In genomic region chr11:43643898-43644625, GRCh38 we compare ENCODE assay signal across 8 cellular contexts. TPM values are rescaled to one million over a fixed set of nuclear protein-coding genes. Genes with fewer than 3 reads are reported as not detected.
A peak's percentile ranks its signal among the peaks of the same experiment; 100 is the strongest.
DNase-seq lines count a peak whose midpoint lies in the region; ATAC-seq and TF ChIP-seq lines count a peak whose summit lies in the region.

No MANE protein-coding gene starts in this region.

- H3K14ac ChIP-seq in IMR-90 (replicated peaks; ENCODE audit: low read depth, low read length) = peak overlapping the region; percentile 91

- H3K4me2 ChIP-seq in IMR-90 (ENCODE audit: low read depth, low read length) = peak overlapping the region; percentile 92

- H3K79me1 ChIP-seq in IMR-90 (ENCODE audit: low read depth in 1 of 2, low read length in 2 of 2) = peaks cover 12 to 33% of the 10 kb centered on the region in 2 experiments

- dilution Hi-C loops in IMR-90 (cut with HindIII; ENCODE audit: low sequenced_read_pairs, unreplicated experiment) = no loop called here

- peak overlapping the region; percentile 80 for H2BK5ac ChIP-seq in IMR-90 (ENCODE audit: low read depth, low read length, poor library complexity, severe bottlenecking)

- peaks cover 12% of the 10 kb centered on the region for H3K36me3 Mint-ChIP-seq in activated T-cell treated with anti-CD3 and anti-CD28 coated beads, Interleukin-2, amount 50 U/mL, for 24 hours (ENCODE audit: low read depth)

- peak overlapping the region; percentile 96 for H3K4me3 Mint-ChIP-seq in activated T-cell treated with anti-CD3 and anti-CD28 coated beads, Interleukin-2, amount 50 U/mL, for 24 hours

- H2BK20ac ChIP-seq in IMR-90 (ENCODE audit: low read depth, low read length) = no peak overlapping the region

- H3K4me1 ChIP-seq in IMR-90 (ENCODE audit: control insufficient read depth, insufficient read depth, low read length) (peaks cover 4% of the 10 kb centered on the region; the same call in 1 of the 2 replicates), esophagus (ENCODE audit: control insufficient read depth in 2 of 2, insufficient read depth in 2 of 2, low read length in 1 of 2) (peaks cover 3 to 4% of the 10 kb centered on the region in 2 donors), mucosa of stomach (ENCODE audit: control insufficient read depth, insufficient read depth, low read length) (peaks cover 6% of the 10 kb centered on the region)

- H3K4me3 ChIP-seq in IMR-90 (ENCODE audit: insufficient read depth, low read depth, low read length) (peak overlapping the region; percentile 89), esophagus (ENCODE audit: low read depth in 1 of 2, low read length in 2 of 2) (peak overlapping the region; percentile 93 to 98), mucosa of stomach (ENCODE audit: low read length) (peak overlapping the region; percentile 84)

- H2AFZ ChIP-seq in IMR-90 (replicated peaks; ENCODE audit: low read length, poor library complexity) = peak overlapping the region; percentile 97

- H3K27ac Mint-ChIP-seq in activated T-cell treated with anti-CD3 and anti-CD28 coated beads, Interleukin-2, amount 50 U/mL, for 24 hours = peak overlapping the region; percentile 95

- H4K5ac ChIP-seq in IMR-90 (ENCODE audit: low read depth, low read length) = peak overlapping the region; percentile 85

- H3K56ac ChIP-seq in IMR-90 (ENCODE audit: extremely low read depth, insufficient read depth, low read length) = peak overlapping the region; percentile 92

- no peak overlapping the region for H2AK5ac ChIP-seq in IMR-90 (ENCODE audit: low read depth, low read length)

- H4K20me1 ChIP-seq in IMR-90 (ENCODE audit: insufficient read depth, low read length) = no peaks in the 10 kb centered on the region

- H3K4me1 Mint-ChIP-seq in activated T-cell treated with anti-CD3 and anti-CD28 coated beads, Interleukin-2, amount 50 U/mL, for 24 hours (ENCODE audit: low read depth) = peaks cover 28% of the 10 kb centered on the region

- in situ Hi-C loops in IMR-90 (cut with MboI; ENCODE audit: low sequenced_read_pairs) = no loop called here

- peaks cover 3% of the 10 kb centered on the region for H3K9me3 Mint-ChIP-seq in activated T-cell treated with anti-CD3 and anti-CD28 coated beads, Interleukin-2, amount 50 U/mL, for 24 hours

- H3K9ac ChIP-seq in IMR-90 (ENCODE audit: low read depth, low read length) (peak overlapping the region; percentile 88), mucosa of stomach (ENCODE audit: low read length) (peak overlapping the region; percentile 84)

- peak overlapping the region; percentile 92 for H3K27ac ChIP-seq in IMR-90 (ENCODE audit: insufficient read depth, low read length)
- peak overlapping the region; percentile 58 to 72 for H3K27ac ChIP-seq in esophagus (ENCODE audit: low read depth in 2 of 2, low read length in 1 of 2)

- POLR2A ChIA-PET in IMR-90 (lab: Charles Lee; ENCODE audit: unreplicated experiment) = no interaction called here

- TF ChIP-seq CTCF in IMR-90 (conservative IDR thresholded peaks at IDR 0.05; ENCODE audit: low read depth, low read length) = no peak

- peak overlapping the region; percentile 90 for H3K4ac ChIP-seq in IMR-90 (ENCODE audit: low read depth, low read length)

- TF ChIP-seq POLR2A in IMR-90 (IDR thresholded peaks at IDR 0.05; ENCODE audit: low read depth, low read length) = peak; percentile 39; the same call in 1 of the 2 replicates

- intact Hi-C loops in IMR-90 (cut with micrococcal nuclease) = loop anchor here (2.0 kb wide), 1 partner anchor 209 kb away; no protein-coding TSS in a partner anchor

- H4K8ac ChIP-seq in IMR-90 (ENCODE audit: low read depth in 2 of 2, low read length in 2 of 2) = peak overlapping the region; percentile 57 to 98

- peak overlapping the region; percentile 68 for H4K91ac ChIP-seq in IMR-90 (ENCODE audit: insufficient read depth, low read depth, low read length)

- CTCF ChIA-PET in IMR-90 (lab: Yijun Ruan, JAX) = no interaction called here

- H3K27me3 ChIP-seq in IMR-90 (ENCODE audit: control insufficient read depth, insufficient read depth, low read length) (peaks cover 7% of the 10 kb centered on the region), esophagus (ENCODE audit: control insufficient read depth in 1 of 2, insufficient read depth in 2 of 2, low read length in 2 of 2) (no peaks in the 10 kb centered on the region), mucosa of stomach (ENCODE audit: control insufficient read depth, insufficient read depth, low read length) (peaks cover 9% of the 10 kb centered on the region)

- H2BK120ac ChIP-seq in IMR-90 (ENCODE audit: low read depth, low read length) = peak overlapping the region; percentile 90

- no peaks in the 10 kb centered on the region for H3K9me3 ChIP-seq in IMR-90 (ENCODE audit: control insufficient read depth, insufficient read depth, low read length)
- H3K9me3 ChIP-seq in esophagus (ENCODE audit: control insufficient read depth in 2 of 2, insufficient read depth in 1 of 2, low read depth in 1 of 2, low read length in 1 of 2) = no peaks in the 10 kb centered on the region
- H3K9me3 ChIP-seq in mucosa of stomach (ENCODE audit: control insufficient read depth, low read length) = no peaks in the 10 kb centered on the region

- H3K9me1 ChIP-seq in IMR-90 (ENCODE audit: insufficient read depth, low read length) = peaks cover 3% of the 10 kb centered on the region; the same call in 1 of the 2 replicates

- 0% methylated on average over 21 of the region's 33 CpGs; no CpG with 5 or more reads in 1 of the 2 experiments for WGBS in IMR-90 (ENCODE audit: extremely low coverage in 2 of 2, insufficient read length in 1 of 2), 2 experiments
- WGBS in esophagus, 2 donors = 0% methylated on average over 33 of the region's 33 CpGs

- H2BK15ac ChIP-seq in IMR-90 (ENCODE audit: low read depth, low read length) = no peak overlapping the region; the same call in 2 of the 3 replicates

- peak; percentile 63 for DNase-seq in DMS153 treated with DMSO at 0.1 percent for 48 hours (lab: John Stamatoyannopoulos, UW; ENCODE audit: unreplicated experiment)
- peak; percentile 82 for DNase-seq in IMR-90
- DNase-seq in OCI-M2 (lab: John Stamatoyannopoulos, UW; ENCODE audit: unreplicated experiment) = peak; percentile 48
- peak; percentile 89 for DNase-seq in activated T-cell treated with anti-CD3 and anti-CD28 coated beads, Interleukin-2, amount 50 U/mL, for 24 hours
- peak; percentile 90 for DNase-seq in stimulated activated CD8-positive, alpha-beta memory T cell treated with anti-CD3 and anti-CD28 coated beads, Interleukin-4, amount 100 ng/mL, for 48 hours

- peak overlapping the region; percentile 77; the same call in 1 of the 2 replicates for H3K23ac ChIP-seq in IMR-90 (ENCODE audit: low read depth, low read length)

- peaks cover 15% of the 10 kb centered on the region for H3K27me3 Mint-ChIP-seq in activated T-cell treated with anti-CD3 and anti-CD28 coated beads, Interleukin-2, amount 50 U/mL, for 24 hours

- BruUV-seq in IMR-90 (replicated peaks; lab: Mats Ljungman, UMichigan) = TSS peak; percentile 66

- peak; percentile 100 for ATAC-seq in GM21529 (IDR thresholded peaks at IDR 0.05; ENCODE audit: unreplicated experiment)
- ATAC-seq in IMR-90 (ENCODE audit: low read depth) = peak; percentile 100

- H2AK9ac ChIP-seq in IMR-90 (replicated peaks; ENCODE audit: low read depth, low read length, poor library complexity) = peak overlapping the region; percentile 21

- H3K36me3 ChIP-seq in IMR-90 (ENCODE audit: control insufficient read depth, insufficient read depth, low read length) (no peaks in the 10 kb centered on the region), esophagus (ENCODE audit: control insufficient read depth in 2 of 2, insufficient read depth in 2 of 2, low read length in 1 of 2) (no peaks in the 10 kb centered on the region), mucosa of stomach (ENCODE audit: control insufficient read depth, insufficient read depth, low read length) (no peaks in the 10 kb centered on the region)

- TF ChIP-seq RAD21 in IMR-90 (IDR thresholded peaks at IDR 0.05; ENCODE audit: low read length) = no peak

- peak overlapping the region; percentile 75 for H3K18ac ChIP-seq in IMR-90 (ENCODE audit: low read depth, low read length)

TF ChIP-seq in IMR-90, 13 proteins besides CTCF, POLR2A, EP300 and RAD21 (continues in another document):
- TF ChIP-seq MAFK (IDR thresholded peaks at IDR 0.05; ENCODE audit: low read depth, low read length) (no peak), ELK1 (IDR thresholded peaks at IDR 0.05; ENCODE audit: borderline replicate concordance, low read depth, low read length) (no peak), NFE2L2 (IDR thresholded peaks at IDR 0.05; ENCODE audit: low read depth, low read length) (no peak), FOS (IDR thresholded peaks at IDR 0.05; ENCODE audit: low read depth, low read length) (no peak), CEBPB (IDR thresholded peaks at IDR 0.05; ENCODE audit: low read depth, low read length) (no peak), SMC3 (IDR thresholded peaks at IDR 0.05; ENCODE audit: low read depth, low read length) (no peak; the same call in 1 of the 2 replicates), USF2 (IDR thresholded peaks at IDR 0.05; ENCODE audit: low read depth, low read length) (no peak), CHD1 (IDR thresholded peaks at IDR 0.05; ENCODE audit: low read depth, low read length) (no peak), MAZ (IDR thresholded peaks at IDR 0.05; ENCODE audit: borderline replicate concordance, low read depth, low read length) (no peak; the same call in 1 of the 2 replicates), BHLHE40 (IDR thresholded peaks at IDR 0.05; ENCODE audit: low read depth, low read length) (no peak), MXI1 (IDR thresholded peaks at IDR 0.05; ENCODE audit: borderline replicate concordance, low read depth, low read length) (no peak)

RNA-seq across cellular contexts. Expression of gene HSD17B12, which starts 36.5 kb away (rescaled TPM):
- 44.6 and 61.1 TPM in 2 replicates for total RNA-seq in IMR-90 (2012; rRNA removed)
- polyA plus RNA-seq in IMR-90 (2012; rRNA removed) (32.9 and 38.0 TPM in 2 replicates), esophagus (10 to 100 TPM; 33.2 to 46.7 TPM)
- 8.9 and 11.8 TPM in 2 replicates for polyA plus RNA-seq in IMR-90 (2012; cell fraction: cytosol; rRNA removed)
- 3.2 and 30.0 TPM in 2 replicates for polyA plus RNA-seq in IMR-90 (2012; cell fraction: nucleus; rRNA removed; ENCODE audit: low replicate concordance)

Comparison
In these comparisons a context has a peak if more than half of its experiments do, and no peak if none do; other contexts are left out.
1. Peak in every context shown above with its lines: DNase-seq, ATAC-seq, H3K4me3 ChIP-seq and H3K27ac ChIP-seq.